Comparison of ENCODE assay signal across 23 cellular contexts in the genomic region with DNA sequence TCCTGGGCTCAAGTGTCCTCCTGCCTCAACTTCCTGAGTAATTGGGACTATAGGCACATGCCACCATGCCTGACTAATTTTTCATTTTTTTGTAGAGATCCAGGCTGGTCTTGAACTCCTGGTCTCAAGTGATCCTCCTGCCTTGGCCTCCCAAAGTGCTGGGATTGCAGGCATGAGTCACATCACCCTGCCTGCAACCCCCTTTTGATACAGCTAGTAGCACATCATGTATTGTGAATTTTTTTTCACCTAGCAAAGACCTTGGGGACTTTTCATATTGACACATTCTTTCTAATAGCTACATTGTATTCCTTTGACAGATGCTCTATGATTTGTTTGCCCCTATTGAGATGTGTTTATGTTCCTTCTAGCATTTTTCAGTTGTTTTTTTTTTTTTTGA. TPM values are rescaled to one million over a fixed set of nuclear protein-coding genes. Genes with fewer than 3 reads are reported as not detected.
DNase-seq lines count a peak whose midpoint lies in the region; ATAC-seq and TF ChIP-seq lines count a peak whose summit lies in the region.
"Had no signal": no experiment of that assay in that cellular context is flagged by ENCODE, and none has a peak within 500 bp of the region (broad histone marks: within the 10 kb centered on the region; RNA-seq: fewer than 3 reads in every experiment).

No MANE protein-coding gene starts in this region.

- H3K27me3 ChIP-seq in CD4-positive, alpha-beta memory T cell (ENCODE audit: insufficient read depth, low read length), result no peaks in the 10 kb centered on the region
- H3K27me3 ChIP-seq in Panc1 (ENCODE audit: control insufficient read depth, insufficient read depth, low read length), result no peaks in the 10 kb centered on the region

- H3K27me3 Mint-ChIP-seq in activated CD8-positive, alpha-beta T cell treated with anti-CD3 and anti-CD28 coated beads, Interleukin-2, amount 10 ng/mL, durations not matched to agents 7 days and 5 days (ENCODE audit: low read depth), result no peaks in the 10 kb centered on the region
- no peaks in the 10 kb centered on the region for H3K27me3 Mint-ChIP-seq in activated CD8-positive, alpha-beta T cell treated with anti-CD3 and anti-CD28 coated beads for 36 hours
- H3K27me3 Mint-ChIP-seq in CD4-positive, alpha-beta memory T cell, result no peaks in the 10 kb centered on the region
- no peaks in the 10 kb centered on the region for H3K27me3 Mint-ChIP-seq in natural killer cell (ENCODE audit: low read depth in 2 of 2)

- TF ChIP-seq CTCF in activated CD8-positive, alpha-beta T cell treated with anti-CD3 and anti-CD28 coated beads for 36 hours (IDR thresholded peaks at IDR 0.05), result no peak
- TF ChIP-seq CTCF in Panc1 (IDR thresholded peaks at IDR 0.05), result no peak
- TF ChIP-seq CTCF in natural killer cell (IDR thresholded peaks at IDR 0.05), result no peak

- no peak for DNase-seq in activated CD8-positive, alpha-beta T cell treated with anti-CD3 and anti-CD28 coated beads, Interleukin-2, amount 10 ng/mL, durations not matched to agents 7 days and 5 days
- no peak for DNase-seq in activated CD8-positive, alpha-beta T cell treated with anti-CD3 and anti-CD28 coated beads for 36 hours
- DNase-seq in CD4-positive, alpha-beta memory T cell, result no peak
- no peak for DNase-seq in Panc1 (ENCODE audit: low read depth, low spot score)
- no peak for DNase-seq in natural killer cell
- no peak for DNase-seq in medulla oblongata (ENCODE audit: extremely low spot score)
- DNase-seq: 8988T, AML-193, Caco-2, DND-41, GOT3, HCEC 1CT, MM.1S, NCI-H1048, NCI-H1417 treated with DMSO at 0.1 percent for 48 hours, NCI-H187, NCI-H446 treated with DMSO at 0.1 percent for 48 hours, NCI-H526 treated with DMSO at 0.1 percent for 48 hours, PC-3, RPMI8226, SHP77 had no signal

- H3K4me3 Mint-ChIP-seq in activated CD8-positive, alpha-beta T cell treated with anti-CD3 and anti-CD28 coated beads, Interleukin-2, amount 10 ng/mL, durations not matched to agents 7 days and 5 days, result no peak overlapping the region
- no peak overlapping the region for H3K4me3 Mint-ChIP-seq in activated CD8-positive, alpha-beta T cell treated with anti-CD3 and anti-CD28 coated beads for 36 hours
- no peak overlapping the region for H3K4me3 Mint-ChIP-seq in CD4-positive, alpha-beta memory T cell
- no peak overlapping the region for H3K4me3 Mint-ChIP-seq in natural killer cell

- H3K4me1 Mint-ChIP-seq in activated CD8-positive, alpha-beta T cell treated with anti-CD3 and anti-CD28 coated beads, Interleukin-2, amount 10 ng/mL, durations not matched to agents 7 days and 5 days (ENCODE audit: low read depth), result peaks cover 9% of the 10 kb centered on the region
- peaks cover 8% of the 10 kb centered on the region for H3K4me1 Mint-ChIP-seq in activated CD8-positive, alpha-beta T cell treated with anti-CD3 and anti-CD28 coated beads for 36 hours (ENCODE audit: low read depth)
- peaks cover 5 to 17% (median 8%) of the 10 kb centered on the region in 4 donors for H3K4me1 Mint-ChIP-seq in CD4-positive, alpha-beta memory T cell
- peaks cover 25 to 31% of the 10 kb centered on the region in 2 donors for H3K4me1 Mint-ChIP-seq in natural killer cell

- peaks cover 2% of the 10 kb centered on the region for H3K4me1 ChIP-seq in CD4-positive, alpha-beta memory T cell (ENCODE audit: insufficient read depth, low read length)
- peaks cover 3% of the 10 kb centered on the region for H3K4me1 ChIP-seq in Panc1 (ENCODE audit: control insufficient read depth, insufficient read depth, low read length)
- H3K4me1 ChIP-seq: Caco-2 had no signal

- intact Hi-C loops in activated CD8-positive, alpha-beta T cell treated with anti-CD3 and anti-CD28 coated beads for 36 hours (cut with micrococcal nuclease), result no loop called here
- intact Hi-C loops in CD4-positive, alpha-beta memory T cell (cut with micrococcal nuclease), result no loop called here
- intact Hi-C loops in Panc1 (cut with micrococcal nuclease; ENCODE audit: unreplicated experiment), result loop anchor here (10.0 kb wide), 1 partner anchor 46 kb away; no protein-coding TSS in a partner anchor
- intact Hi-C loops in natural killer cell (cut with micrococcal nuclease), result no loop called here

- BruUV-seq in Panc1 (replicated peaks; lab: Mats Ljungman, UMichigan), result TSS peak; percentile 32

- no peak overlapping the region for H3K27ac ChIP-seq in CD4-positive, alpha-beta memory T cell (ENCODE audit: low read depth, low read length)
- no peak overlapping the region for H3K27ac ChIP-seq in Panc1 (ENCODE audit: low read length)

- peaks cover 1% of the 10 kb centered on the region for H3K36me3 ChIP-seq in CD4-positive, alpha-beta memory T cell (ENCODE audit: insufficient read depth, low read length)
- H3K36me3 ChIP-seq in Panc1 (ENCODE audit: control insufficient read depth, insufficient read depth, low read length), result no peaks in the 10 kb centered on the region; the same call in 1 of the 2 replicates

- H3K9me3 Mint-ChIP-seq in activated CD8-positive, alpha-beta T cell treated with anti-CD3 and anti-CD28 coated beads, Interleukin-2, amount 10 ng/mL, durations not matched to agents 7 days and 5 days (ENCODE audit: insufficient read depth), result no peaks in the 10 kb centered on the region
- H3K9me3 Mint-ChIP-seq in activated CD8-positive, alpha-beta T cell treated with anti-CD3 and anti-CD28 coated beads for 36 hours, result no peaks in the 10 kb centered on the region
- no peaks in the 10 kb centered on the region for H3K9me3 Mint-ChIP-seq in CD4-positive, alpha-beta memory T cell
- H3K9me3 Mint-ChIP-seq in natural killer cell, result no peaks in the 10 kb centered on the region

- no peaks in the 10 kb centered on the region for H3K9me3 ChIP-seq in CD4-positive, alpha-beta memory T cell (ENCODE audit: control insufficient read depth in 1 of 2, low read length in 2 of 2)
- no peaks in the 10 kb centered on the region for H3K9me3 ChIP-seq in Panc1 (ENCODE audit: control insufficient read depth, insufficient read depth, low read depth, low read length)
- H3K9me3 ChIP-seq: Caco-2 had no signal

- H3K4me3 ChIP-seq in CD4-positive, alpha-beta memory T cell (ENCODE audit: low read length in 2 of 2), result no peak overlapping the region
- no peak overlapping the region for H3K4me3 ChIP-seq in Panc1 (ENCODE audit: low read depth in 2 of 2, low read length in 2 of 2)

- in situ Hi-C loops in Panc1 (cut with HindIII; ENCODE audit: low pct_unique_long_range_greater_than_20kb, low sequenced_read_pairs), result no loop called here

- peak overlapping the region; percentile 34 for H3K27ac Mint-ChIP-seq in activated CD8-positive, alpha-beta T cell treated with anti-CD3 and anti-CD28 coated beads, Interleukin-2, amount 10 ng/mL, durations not matched to agents 7 days and 5 days
- no peak overlapping the region for H3K27ac Mint-ChIP-seq in activated CD8-positive, alpha-beta T cell treated with anti-CD3 and anti-CD28 coated beads for 36 hours
- peak overlapping the region in 4 of 7 donors; percentile 22 to 80 (median 43) for H3K27ac Mint-ChIP-seq in CD4-positive, alpha-beta memory T cell
- peak overlapping the region; percentile 19 to 83 for H3K27ac Mint-ChIP-seq in natural killer cell

- POLR2A ChIA-PET in activated CD8-positive, alpha-beta T cell treated with anti-CD3 and anti-CD28 coated beads, Interleukin-2, amount 10 ng/mL, durations not matched to agents 7 days and 5 days (lab: Charles Lee), result interaction anchor here (0.6 kb wide), 1 partner anchor 7 kb away, joined by 4 read pairs; no protein-coding TSS in a partner anchor
- POLR2A ChIA-PET in activated CD8-positive, alpha-beta T cell treated with anti-CD3 and anti-CD28 coated beads for 36 hours (lab: Charles Lee), result interaction anchor here (0.8 kb wide), 1 partner anchor 13 kb away, joined by 3 read pairs; no protein-coding TSS in a partner anchor
- POLR2A ChIA-PET in CD4-positive, alpha-beta memory T cell (lab: Charles Lee; ENCODE audit: partially characterized antibody), result interaction anchor here (2.5 kb wide), 1 partner anchor 14 kb away, joined by 9 read pairs; no protein-coding TSS in a partner anchor
- POLR2A ChIA-PET in Panc1 (lab: Charles Lee), result no interaction called here

- ATAC-seq in activated CD8-positive, alpha-beta T cell treated with anti-CD3 and anti-CD28 coated beads, Interleukin-2, amount 10 ng/mL, durations not matched to agents 7 days and 5 days, result no peak
- ATAC-seq in activated CD8-positive, alpha-beta T cell treated with anti-CD3 and anti-CD28 coated beads for 36 hours, result no peak
- ATAC-seq in Panc1 (no peak), natural killer cell (peak in 2 of 3 donors; percentile 26 to 38), HG03039 (IDR thresholded peaks at IDR 0.05; ENCODE audit: unreplicated experiment) (no peak), GM19035 (IDR thresholded peaks at IDR 0.05; ENCODE audit: unreplicated experiment) (no peak)
- ATAC-seq: PC-3 had no signal

- no peaks in the 10 kb centered on the region for H3K36me3 Mint-ChIP-seq in activated CD8-positive, alpha-beta T cell treated with anti-CD3 and anti-CD28 coated beads, Interleukin-2, amount 10 ng/mL, durations not matched to agents 7 days and 5 days (ENCODE audit: low read depth)
- H3K36me3 Mint-ChIP-seq in activated CD8-positive, alpha-beta T cell treated with anti-CD3 and anti-CD28 coated beads for 36 hours (ENCODE audit: low read depth), result no peaks in the 10 kb centered on the region
- H3K36me3 Mint-ChIP-seq in CD4-positive, alpha-beta memory T cell, result peaks cover 10 to 29% of the 10 kb centered on the region in 2 donors
- H3K36me3 Mint-ChIP-seq in natural killer cell, result no peaks in the 10 kb centered on the region

- CTCF ChIA-PET in activated CD8-positive, alpha-beta T cell treated with anti-CD3 and anti-CD28 coated beads, Interleukin-2, amount 10 ng/mL, durations not matched to agents 7 days and 5 days (lab: Charles Lee), result interaction anchor here (0.8 to 2.1 kb wide), 2 partner anchors 12 to 14 kb away, joined by 3 to 5 read pairs; a partner anchor contains a TSS
- CTCF ChIA-PET in activated CD8-positive, alpha-beta T cell treated with anti-CD3 and anti-CD28 coated beads for 36 hours (lab: Charles Lee), result interaction anchor here (1.0 kb wide), 2 partner anchors 18 to 146 kb away, joined by 3 read pairs; no protein-coding TSS in a partner anchor
- CTCF ChIA-PET in CD4-positive, alpha-beta memory T cell (lab: Charles Lee; ENCODE audit: partially characterized antibody), result interaction anchor here (1.0 to 2.9 kb wide), 4 partner anchors 11 to 43 kb away, joined by 3 to 17 read pairs (median 4); no protein-coding TSS in a partner anchor
- CTCF ChIA-PET in Panc1 (lab: Charles Lee), result interaction anchor here (0.7 kb wide), 1 partner anchor 254 kb away, joined by 8 read pairs; no protein-coding TSS in a partner anchor

RNA-seq across cellular contexts. Expression of a gene that starts 14.2 kb away (rescaled TPM):
- total RNA-seq in activated CD8-positive, alpha-beta T cell treated with anti-CD3 and anti-CD28 coated beads, Interleukin-2, amount 10 ng/mL, durations not matched to agents 7 days and 5 days, result 1 to 10 TPM; 1.3 to 1.4 TPM
- 1 to 10 TPM; 3.0 TPM for total RNA-seq in activated CD8-positive, alpha-beta T cell treated with anti-CD3 and anti-CD28 coated beads for 36 hours
- 1 to 10 TPM; 4.8 to 5.3 TPM for total RNA-seq in CD4-positive, alpha-beta memory T cell
- polyA plus RNA-seq in CD4-positive, alpha-beta memory T cell, result 1 to 10 TPM; 4.4 to 5.8 TPM
- total RNA-seq in Panc1 (2021; ENCODE audit: unreplicated experiment) (25.1 TPM), natural killer cell (10 to 100 TPM; 10.4 to 28.2 (median 10.9) TPM)
- 15.8 TPM for polyA plus RNA-seq in Panc1 (2012; ENCODE audit: insufficient read length)

RNA-seq across cellular contexts. Expression of a gene that starts 37.3 kb away (rescaled TPM):
- total RNA-seq in activated CD8-positive, alpha-beta T cell treated with anti-CD3 and anti-CD28 coated beads, Interleukin-2, amount 10 ng/mL, durations not matched to agents 7 days and 5 days, result 10 to 100 TPM; 57.0 to 59.1 TPM
- 10 to 100 TPM; 43.6 to 46.9 TPM for total RNA-seq in activated CD8-positive, alpha-beta T cell treated with anti-CD3 and anti-CD28 coated beads for 36 hours
- total RNA-seq in CD4-positive, alpha-beta memory T cell, result 10 to 100 TPM; 73.7 to 75.9 TPM
- polyA plus RNA-seq in CD4-positive, alpha-beta memory T cell, result 10 to 100 TPM in 1 of 2 donors, 1 to 10 TPM in 1; 2.0 to 29.9 TPM
- 47.1 TPM for total RNA-seq in Panc1 (2021; ENCODE audit: unreplicated experiment)
- polyA plus RNA-seq in Panc1 (2012; ENCODE audit: insufficient read length), result 28.1 TPM
- total RNA-seq in natural killer cell, result 100 to 1,000 TPM in 2 of 3 donors, 10 to 100 TPM in 1; 94.9 to 113 (median 102) TPM

Comparison
In these comparisons a context has a peak if more than half of its experiments do, and no peak if none do; other contexts are left out.
1. ATAC-seq: peak in natural killer cell (2 of 3); none in activated CD8-positive, alpha-beta T cell treated with anti-CD3 and anti-CD28 coated beads, Interleukin-2, amount 10 ng/mL, durations not matched to agents 7 days and 5 days (single experiment), activated CD8-positive, alpha-beta T cell treated with anti-CD3 and anti-CD28 coated beads for 36 hours (single experiment), Panc1 (single experiment), HG03039 (single experiment) and GM19035 (single experiment).